ENCODE assay signal across 8 cellular contexts in genomic region chr6:31739639-31740396, GRCh38. TPM values are rescaled to one million over a fixed set of nuclear protein-coding genes. Genes with fewer than 3 reads are reported as not detected.
DNase-seq lines count a peak whose midpoint lies in the region; ATAC-seq and TF ChIP-seq lines count a peak whose summit lies in the region.

Gene MSH5, plus strand, starts transcription at chr6:31740005. Its CDS starts 462 bp downstream, at chr6:31740467.

- H3K4me3 ChIP-seq in AG10803 (ENCODE audit: low read length) = peak within 1 kb of the TSS; percentile 91
- H3K4me3 ChIP-seq in kidney epithelial cell (ENCODE audit: low read depth, low read length) = peak within 1 kb of the TSS; percentile 50

- no peak for TF ChIP-seq CTCF in AG10803 (conservative IDR thresholded peaks at IDR 0.05; ENCODE audit: low read length)
- no peak for TF ChIP-seq CTCF in kidney epithelial cell (IDR thresholded peaks at IDR 0.05; ENCODE audit: insufficient read depth, low read length, poor library complexity, severe bottlenecking)

- no peaks in the 10 kb centered on the region for H3K27me3 ChIP-seq in kidney epithelial cell (ENCODE audit: control insufficient read depth, insufficient read depth, low read length)

- DNase-seq in AG10803 (ENCODE audit: low read depth) (peak; percentile 99), NCI-H510A (lab: John Stamatoyannopoulos, UW) (peak; percentile 99), cerebellum (ENCODE audit: low spot score) (peak; percentile 100), kidney epithelial cell (ENCODE audit: low read depth) (peak; percentile 98)
- DNase-seq in activated CD4-positive, alpha-beta T cell treated with anti-CD3 and anti-CD28 coated beads for 1 hour = peak; percentile 91
- DNase-seq in stimulated activated CD4-positive, alpha-beta T cell treated with anti-CD3 and anti-CD28 coated beads, Interleukin-15, amount 100 ng/mL, for 24 hours = peak; percentile 98

- ATAC-seq in GM19025 (IDR thresholded peaks at IDR 0.05; ENCODE audit: low read depth, unreplicated experiment) = peak; percentile 64
- ATAC-seq in HG03280 (IDR thresholded peaks at IDR 0.05; ENCODE audit: unreplicated experiment) = peak; percentile 83

- peaks cover 2% of the 10 kb centered on the region for H3K36me3 ChIP-seq in kidney epithelial cell (ENCODE audit: control insufficient read depth, insufficient read depth, low read length)

RNA-seq across cellular contexts. Expression of gene MSH5, which starts in this region (rescaled TPM):
- 11.3 TPM for total RNA-seq in cerebellum
- total RNA-seq in kidney epithelial cell = 8.9 and 13.1 TPM in 2 replicates

Comparison
In these comparisons a context has a peak if more than half of its experiments do, and no peak if none do; other contexts are left out.
1. Peak in every context shown above with its lines: DNase-seq, ATAC-seq and H3K4me3 ChIP-seq.